ENCODE assay signal across 29 cellular contexts in genomic region chr2:42187886-42188285, GRCh38.
"Had no signal": no experiment of that assay in that cellular context is flagged by ENCODE, and none has a peak within 500 bp of the region (broad histone marks: within the 10 kb centered on the region; RNA-seq: fewer than 3 reads in every experiment).

No MANE protein-coding gene starts in this region.

- H3K27ac Mint-ChIP-seq: activated CD4-positive, alpha-beta memory T cell treated with anti-CD3 and anti-CD28 coated beads, Interleukin-2, amount 10 ng/mL, durations not matched to agents 7 days and 5 days; activated CD4-positive, alpha-beta T cell treated with anti-CD3 and anti-CD28 coated beads, Interleukin-2, amount 10 ng/mL, durations not matched to agents 24 days and 14 days; activated naive CD8-positive, alpha-beta T cell treated with anti-CD3 and anti-CD28 coated beads, Interleukin-2, amount 10 ng/mL, durations not matched to agents 7 days and 5 days; neural progenitor cell; stimulated activated memory B cell treated with anti-CD40 and anti-IgM and Interleukin-4, amounts not matched to agents 10 μg/mL and 1 μg/mL and 100 μg/mL, for 72 hours had no signal

- ATAC-seq: effector memory CD8-positive, alpha-beta T cell; gastrocnemius medialis; left cardiac atrium; naive thymus-derived CD8-positive, alpha-beta T cell; stimulated activated memory B cell treated with anti-CD40 and anti-IgM and Interleukin-4, amounts not matched to agents 10 μg/mL and 1 μg/mL and 100 μg/mL, for 72 hours had no signal

- H3K27me3 Mint-ChIP-seq: activated CD4-positive, alpha-beta memory T cell treated with anti-CD3 and anti-CD28 coated beads, Interleukin-2, amount 10 ng/mL, durations not matched to agents 7 days and 5 days; activated CD4-positive, alpha-beta T cell treated with anti-CD3 and anti-CD28 coated beads, Interleukin-2, amount 10 ng/mL, durations not matched to agents 24 days and 14 days; activated naive CD8-positive, alpha-beta T cell treated with anti-CD3 and anti-CD28 coated beads, Interleukin-2, amount 10 ng/mL, durations not matched to agents 7 days and 5 days; activated T-cell treated with anti-CD3 and anti-CD28 coated beads, Interleukin-2, amount 50 U/mL, for 24 hours; effector memory CD8-positive, alpha-beta T cell; naive thymus-derived CD8-positive, alpha-beta T cell; stimulated activated memory B cell treated with anti-CD40 and anti-IgM and Interleukin-4, amounts not matched to agents 10 μg/mL and 1 μg/mL and 100 μg/mL, for 72 hours had no signal

- H3K4me1 ChIP-seq: gastrocnemius medialis, neural progenitor cell, prostate gland had no signal

- H3K9me3 Mint-ChIP-seq: activated CD4-positive, alpha-beta memory T cell treated with anti-CD3 and anti-CD28 coated beads, Interleukin-2, amount 10 ng/mL, durations not matched to agents 7 days and 5 days; activated CD4-positive, alpha-beta T cell treated with anti-CD3 and anti-CD28 coated beads, Interleukin-2, amount 10 ng/mL, durations not matched to agents 24 days and 14 days; activated naive CD8-positive, alpha-beta T cell treated with anti-CD3 and anti-CD28 coated beads, Interleukin-2, amount 10 ng/mL, durations not matched to agents 7 days and 5 days; activated T-cell treated with anti-CD3 and anti-CD28 coated beads, Interleukin-2, amount 50 U/mL, for 24 hours; effector memory CD8-positive, alpha-beta T cell; naive thymus-derived CD8-positive, alpha-beta T cell; neural progenitor cell; stimulated activated memory B cell treated with anti-CD40 and anti-IgM and Interleukin-4, amounts not matched to agents 10 μg/mL and 1 μg/mL and 100 μg/mL, for 72 hours had no signal

- H3K4me3 ChIP-seq: ascending aorta, gastrocnemius medialis, hepatocyte, neural progenitor cell, prostate gland, sigmoid colon, testis, transverse colon had no signal

- H3K27me3 ChIP-seq: ascending aorta, brain microvascular endothelial cell, gastrocnemius medialis, hepatocyte, neural progenitor cell, sigmoid colon, testis, transverse colon had no signal

- H3K36me3 ChIP-seq: ascending aorta, brain microvascular endothelial cell, gastrocnemius medialis, neural progenitor cell, prostate gland, sigmoid colon had no signal

- H3K27ac ChIP-seq: ascending aorta, brain microvascular endothelial cell, gastrocnemius medialis, hepatocyte, neural progenitor cell, prostate gland, sigmoid colon, testis, transverse colon had no signal

- H3K9me3 ChIP-seq: ascending aorta, gastrocnemius medialis, prostate gland, sigmoid colon, testis, transverse colon had no signal

- DNase-seq: activated CD4-positive, alpha-beta memory T cell treated with anti-CD3 and anti-CD28 coated beads, Interleukin-2, amount 10 ng/mL, durations not matched to agents 7 days and 5 days; activated CD4-positive, alpha-beta T cell treated with anti-CD3 and anti-CD28 coated beads, Interleukin-2, amount 10 ng/mL, durations not matched to agents 24 days and 14 days; activated CD4-positive, CD25-positive, alpha-beta regulatory T cell treated with anti-CD3 and anti-CD28 coated beads, Interleukin-2, amount 50 U/mL, for 72 hours; activated CD8-positive, alpha-beta memory T cell treated with anti-CD3 and anti-CD28 coated beads, Interleukin-2, amount 50 U/mL, for 48 hours; activated naive CD8-positive, alpha-beta T cell treated with anti-CD3 and anti-CD28 coated beads, Interleukin-2, amount 10 ng/mL, durations not matched to agents 7 days and 5 days; activated T-cell treated with anti-CD3 and anti-CD28 coated beads, Interleukin-2, amount 50 U/mL, for 24 hours; brain microvascular endothelial cell; cortex of kidney; effector memory CD8-positive, alpha-beta T cell; erythroblast; gastrocnemius medialis; left cardiac atrium; midbrain; naive thymus-derived CD8-positive, alpha-beta T cell; occipital lobe; retina; sigmoid colon; small intestine; stimulated activated CD4-positive, alpha-beta T cell treated with anti-CD3 and anti-CD28 coated beads, Interleukin-4, amount 100 ng/mL, for 4 hours; stimulated activated CD8-positive, alpha-beta memory T cell treated with anti-CD3 and anti-CD28 coated beads, Interleukin-4, amount 100 ng/mL, for 48 hours; SW 1271; T-helper 2 cell; testis; transverse colon had no signal

- H3K4me3 Mint-ChIP-seq: activated CD4-positive, alpha-beta memory T cell treated with anti-CD3 and anti-CD28 coated beads, Interleukin-2, amount 10 ng/mL, durations not matched to agents 7 days and 5 days; activated CD4-positive, alpha-beta T cell treated with anti-CD3 and anti-CD28 coated beads, Interleukin-2, amount 10 ng/mL, durations not matched to agents 24 days and 14 days; activated naive CD8-positive, alpha-beta T cell treated with anti-CD3 and anti-CD28 coated beads, Interleukin-2, amount 10 ng/mL, durations not matched to agents 7 days and 5 days; activated T-cell treated with anti-CD3 and anti-CD28 coated beads, Interleukin-2, amount 50 U/mL, for 24 hours; effector memory CD8-positive, alpha-beta T cell; neural progenitor cell; stimulated activated memory B cell treated with anti-CD40 and anti-IgM and Interleukin-4, amounts not matched to agents 10 μg/mL and 1 μg/mL and 100 μg/mL, for 72 hours had no signal
